ENCODE assay signal across 8 cellular contexts in the genomic region with DNA sequence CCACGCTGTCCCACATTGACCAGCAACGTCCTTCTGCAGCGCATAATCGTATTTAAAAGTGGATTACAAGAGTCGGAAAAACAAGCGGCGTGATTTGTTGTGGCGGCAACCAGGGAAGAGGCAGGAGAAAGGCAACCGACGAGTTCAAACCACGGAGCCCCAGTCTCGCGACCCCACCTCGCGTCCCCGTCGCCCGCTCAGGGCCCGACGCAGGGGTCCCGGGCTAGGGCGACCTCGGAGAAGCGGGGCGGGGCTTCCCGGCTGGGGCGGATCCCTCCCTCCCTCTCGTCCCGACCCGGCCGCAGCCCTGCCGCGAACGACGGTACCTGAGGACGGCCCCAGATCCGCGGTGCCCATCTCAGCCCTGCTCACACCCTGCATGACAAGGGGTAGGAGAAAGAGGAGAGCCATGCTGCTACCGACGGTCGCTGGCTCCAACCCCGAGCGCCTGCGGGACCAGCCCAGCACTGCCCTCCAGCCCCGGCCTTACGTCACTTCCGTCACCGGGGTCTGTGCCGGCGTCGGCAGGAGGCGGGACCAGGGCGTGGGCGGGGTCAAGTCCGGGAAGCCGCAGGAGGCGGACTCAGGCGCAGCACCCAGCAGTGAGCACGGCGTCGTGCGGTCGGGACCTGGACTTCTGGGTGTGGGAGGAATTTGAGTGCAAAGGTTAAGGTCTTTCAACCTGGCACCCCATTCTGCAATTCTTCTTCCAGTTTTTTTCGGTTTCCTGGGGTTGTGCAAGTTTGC. TPM values are rescaled to one million over a fixed set of nuclear protein-coding genes. Genes with fewer than 3 reads are reported as not detected.
A peak's percentile ranks its signal among the peaks of the same experiment; 100 is the strongest.
DNase-seq lines count a peak whose midpoint lies in the region; ATAC-seq and TF ChIP-seq lines count a peak whose summit lies in the region.

Gene IFNGR1 (minus strand): TSS at position 469 of the 747 bp plus-strand sequence. CDS start 58 bp downstream, at position 411.

- H3K4me3 Mint-ChIP-seq in T-helper 2 cell treated with Interferon-gamma antibody and Interleukin-4, amounts not matched to agents 5 μg/mL and 100 μg/mL, for 36 hours, result peak within 1 kb of the TSS; percentile 99

- no peaks in the 10 kb centered on the region for H3K9me3 ChIP-seq in left ventricle myocardium inferior (replicated peaks)
- no peaks in the 10 kb centered on the region for H3K9me3 ChIP-seq in prostate gland

- peaks cover 21% of the 10 kb centered on the region for H3K36me3 Mint-ChIP-seq in T-helper 2 cell treated with Interferon-gamma antibody and Interleukin-4, amounts not matched to agents 5 μg/mL and 100 μg/mL, for 36 hours (ENCODE audit: low read depth)

- intact Hi-C loops in left ventricle myocardium inferior (cut with micrococcal nuclease), result no loop called here
- intact Hi-C loops in prostate gland (cut with DNase I), result no loop called here

- H3K4me3 ChIP-seq in left ventricle myocardium inferior (peak within 1 kb of the TSS; percentile 78), prostate gland (peak within 1 kb of the TSS; percentile 72 to 94)

- H3K36me3 ChIP-seq in left ventricle myocardium inferior, result no peaks in the 10 kb centered on the region
- no peaks in the 10 kb centered on the region for H3K36me3 ChIP-seq in prostate gland

- H3K27me3 ChIP-seq in left ventricle myocardium inferior (ENCODE audit: low read depth), result no peaks in the 10 kb centered on the region
- no peaks in the 10 kb centered on the region for H3K27me3 ChIP-seq in prostate gland (replicated peaks; ENCODE audit: insufficient read depth)

- ATAC-seq in GM18505 (IDR thresholded peaks at IDR 0.05; ENCODE audit: unreplicated experiment), result peak; percentile 89
- ATAC-seq in HG02970 (IDR thresholded peaks at IDR 0.05; ENCODE audit: low FRiP score, unreplicated experiment), result peak; percentile 79

- TF ChIP-seq CTCF in left ventricle myocardium inferior (IDR thresholded peaks at IDR 0.05; ENCODE audit: borderline replicate concordance) (no peak), prostate gland (IDR thresholded peaks at IDR 0.05) (peak in 1 of 4 experiments; percentile 22)

- peaks cover 6% of the 10 kb centered on the region for H3K9me3 Mint-ChIP-seq in T-helper 2 cell treated with Interferon-gamma antibody and Interleukin-4, amounts not matched to agents 5 μg/mL and 100 μg/mL, for 36 hours

- peaks cover 90% of the 10 kb centered on the region for H3K4me1 ChIP-seq in left ventricle myocardium inferior
- H3K4me1 ChIP-seq in prostate gland (replicated peaks), result peaks cover 35% of the 10 kb centered on the region

- H3K4me1 Mint-ChIP-seq in T-helper 2 cell treated with Interferon-gamma antibody and Interleukin-4, amounts not matched to agents 5 μg/mL and 100 μg/mL, for 36 hours (ENCODE audit: low read depth), result peaks cover 44% of the 10 kb centered on the region

- peak; percentile 40 for DNase-seq in NCI-H2029 (lab: John Stamatoyannopoulos, UW)
- peak; percentile 96 for DNase-seq in T-helper 2 cell treated with Interferon-gamma antibody and Interleukin-4, amounts not matched to agents 5 μg/mL and 100 μg/mL, for 36 hours (ENCODE audit: low spot score)
- peak; percentile 62 to 98 (median 93) for DNase-seq in anterior cingulate cortex (lab: John Stamatoyannopoulos, UW)
- DNase-seq in left ventricle myocardium inferior, result peak; percentile 98
- peak; percentile 97 for DNase-seq in prostate gland (ENCODE audit: low spot score)
- DNase-seq in ureter (ENCODE audit: low spot score), result peak; percentile 99

- peak within 1 kb of the TSS; percentile 99 for H3K27ac Mint-ChIP-seq in T-helper 2 cell treated with Interferon-gamma antibody and Interleukin-4, amounts not matched to agents 5 μg/mL and 100 μg/mL, for 36 hours

- TF ChIP-seq POLR2A in GM18505 (IDR thresholded peaks at IDR 0.05; ENCODE audit: borderline replicate concordance, extremely low read depth, insufficient read depth, insufficient read length) (peak; percentile 84), prostate gland (IDR thresholded peaks at IDR 0.05) (peak; percentile 98)

- H3K27ac ChIP-seq in left ventricle myocardium inferior (replicated peaks), result peak within 1 kb of the TSS; percentile 99
- peak within 1 kb of the TSS; percentile 96 to 97 for H3K27ac ChIP-seq in prostate gland

- WGBS in prostate gland, result under 1% methylated on average over 51 of the region's 64 CpGs

- no peaks in the 10 kb centered on the region for H3K27me3 Mint-ChIP-seq in T-helper 2 cell treated with Interferon-gamma antibody and Interleukin-4, amounts not matched to agents 5 μg/mL and 100 μg/mL, for 36 hours (ENCODE audit: low read depth)

RNA-seq across cellular contexts. Expression of gene IFNGR1, which starts in this region (rescaled TPM):
- 97.6 TPM for total RNA-seq in left ventricle myocardium inferior
- total RNA-seq in prostate gland, result 10 to 100 TPM; 65.3 to 93.7 TPM
- 81.2 TPM for total RNA-seq in ureter

Comparison
In these comparisons a context has a peak if more than half of its experiments do, and no peak if none do; other contexts are left out.
1. Peak in every context shown above with its lines: DNase-seq, ATAC-seq, H3K4me3 ChIP-seq and H3K27ac ChIP-seq.
2. DNase-seq: peak in every context shown above with its lines; median percentile 99 in ureter; 98 in left ventricle myocardium inferior; 97 in prostate gland; 96 in T-helper 2 cell treated with Interferon-gamma antibody and Interleukin-4, amounts not matched to agents 5 μg/mL and 100 μg/mL, for 36 hours; 93 in anterior cingulate cortex; 40 in NCI-H2029.